In the genomic region with DNA sequence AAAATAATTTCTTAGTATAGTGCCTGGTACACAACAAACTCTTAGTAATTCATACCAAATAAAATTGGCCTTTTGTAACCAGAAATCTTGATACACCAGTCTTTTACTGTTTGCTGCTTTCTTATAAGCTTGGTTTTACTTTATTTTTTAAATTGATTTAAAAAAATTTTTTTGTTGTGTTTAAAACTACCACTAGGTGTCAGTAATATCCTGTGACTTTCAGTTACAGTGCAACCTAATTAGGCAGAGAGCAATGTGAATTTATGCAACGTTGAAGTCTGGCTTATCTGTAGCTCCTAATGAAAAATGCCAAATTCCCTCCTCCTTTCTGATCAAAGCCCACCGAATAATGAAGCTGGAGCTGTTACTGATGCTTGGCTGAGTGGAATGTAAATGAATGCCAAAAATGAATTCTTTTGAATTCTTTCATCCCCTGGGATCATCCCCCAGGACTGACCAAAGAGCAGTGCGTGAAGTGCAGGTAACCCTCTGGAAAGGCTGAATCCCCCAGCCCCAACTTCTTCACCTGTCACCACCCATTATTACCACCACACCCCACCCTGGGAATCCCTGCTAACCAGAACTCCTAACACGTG, we compare ENCODE assay signal across 7 cellular contexts. TPM values are rescaled to one million over a fixed set of nuclear protein-coding genes. Genes with fewer than 3 reads are reported as not detected.
DNase-seq lines count a peak whose midpoint lies in the region; FAIRE-seq and TF ChIP-seq lines count a peak whose summit lies in the region.

No MANE protein-coding gene starts in this region.

- TF ChIP-seq POLR2A in thyroid gland (IDR thresholded peaks at IDR 0.05) = no peak

- peaks cover 1% of the 10 kb centered on the region; the same call in 1 of the 2 replicates for H3K36me3 ChIP-seq in GM06990 (ENCODE audit: control insufficient read depth, insufficient read depth, low read length)
- H3K36me3 ChIP-seq in thyroid gland = peaks cover 0 to 3% of the 10 kb centered on the region in 2 donors

- H3K27ac ChIP-seq in thyroid gland = no peak overlapping the region

- no peaks in the 10 kb centered on the region for H3K9me3 ChIP-seq in thyroid gland

- TF ChIP-seq CTCF in GM06990 (IDR thresholded peaks at IDR 0.05; ENCODE audit: insufficient read depth, low read length, poor library complexity, severe bottlenecking) (peak; percentile 39), thyroid gland (IDR thresholded peaks at IDR 0.05) (peak; percentile 37 to 73 (median 58))

- no peak overlapping the region for H3K4me3 ChIP-seq in GM06990 (replicated peaks; ENCODE audit: low read depth, low read length)
- no peak overlapping the region for H3K4me3 ChIP-seq in thyroid gland (replicated peaks in 1 of 3)

- WGBS in thyroid gland, 2 donors = 45 to 46% methylated on average over 4 of the region's 4 CpGs

- FAIRE-seq in TTC549 (lab: Jason Lieb, UNC) = peak; percentile 90

- peaks cover 5% of the 10 kb centered on the region in 2 donors for H3K4me1 ChIP-seq in thyroid gland

- DNase-seq in GM06990 (ENCODE audit: extremely low read depth, insufficient read length) (peak; percentile 23), NCI-H1105 (lab: John Stamatoyannopoulos, UW) (peak; percentile 23), hepatic stellate cell (ENCODE audit: low spot score) (peak; percentile 27), thyroid gland (no peak), 8988T (no peak)
- DNase-seq in activated naive CD4-positive, alpha-beta T cell (lab: John Stamatoyannopoulos, UW) = no peak

- intact Hi-C loops in thyroid gland (cut with DNase I) = loop anchor here (5.0 to 10.0 kb wide), 3 partner anchors 81 to 358 kb away; no protein-coding TSS in a partner anchor

- H3K27me3 ChIP-seq in GM06990 (replicated peaks; ENCODE audit: control insufficient read depth, insufficient read depth, low read length) (no peaks in the 10 kb centered on the region), thyroid gland (no peaks in the 10 kb centered on the region)

RNA-seq across cellular contexts. Expression of a gene that starts 3.8 kb away (rescaled TPM):
- 10 to 100 TPM in 3 of 4 donors, 1 to 10 TPM in 1; 7.5 to 13.2 (median 11.9) TPM for total RNA-seq in thyroid gland

Comparison
In these comparisons a context has a peak if more than half of its experiments do, and no peak if none do; other contexts are left out.
1. DNase-seq: peak in GM06990 (single experiment), NCI-H1105 (single experiment) and hepatic stellate cell (single experiment); none in thyroid gland (0 of 2), 8988T (single experiment) and activated naive CD4-positive, alpha-beta T cell (0 of 4).